Comparison of ENCODE assay signal across 18 cellular contexts in genomic region chr16:16881771-16882170, GRCh38.
DNase-seq lines count a peak whose midpoint lies in the region; ATAC-seq, FAIRE-seq and TF ChIP-seq lines count a peak whose summit lies in the region.
"Had no signal": no experiment of that assay in that cellular context is flagged by ENCODE, and none has a peak within 500 bp of the region (broad histone marks: within the 10 kb centered on the region; RNA-seq: fewer than 3 reads in every experiment).

No MANE protein-coding gene starts in this region.

- H3K9me3 ChIP-seq in K562 (replicated peaks; ENCODE audit: control insufficient read depth, insufficient read depth, low read depth, low read length) = no peaks in the 10 kb centered on the region
- no peaks in the 10 kb centered on the region for H3K9me3 ChIP-seq in neuronal stem cell (replicated peaks in 1 of 2; ENCODE audit: control insufficient read depth in 2 of 2, insufficient read depth in 1 of 2, low read depth in 1 of 2, low read length in 2 of 2)
- H3K9me3 ChIP-seq: BLaER1 had no signal

- in situ Hi-C loops in K562 (cut with MboI) = no loop called here

- H3K4me3 ChIP-seq in GM23338 = no peak overlapping the region
- H3K4me3 ChIP-seq in K562 = no peak overlapping the region
- H3K4me3 ChIP-seq in neuronal stem cell (ENCODE audit: low read length in 2 of 2) = no peak overlapping the region
- H3K4me3 ChIP-seq: BLaER1 had no signal

- H3K9ac ChIP-seq in K562 (ENCODE audit: insufficient read depth in 1 of 2, low read depth in 2 of 2, low read length in 2 of 2) (no peak overlapping the region), neuronal stem cell (ENCODE audit: low read depth, low read length, poor library complexity) (no peak overlapping the region)
- H3K9ac ChIP-seq: BLaER1 had no signal

- H2BK120ac ChIP-seq in neuronal stem cell (ENCODE audit: low read depth, low read length) = no peak overlapping the region

- H3K36me3 ChIP-seq in GM23338 (ENCODE audit: insufficient read depth) = no peaks in the 10 kb centered on the region
- H3K36me3 ChIP-seq in K562 (ENCODE audit: control insufficient read depth, insufficient read depth, low read length) = no peaks in the 10 kb centered on the region
- no peaks in the 10 kb centered on the region for H3K36me3 ChIP-seq in neuronal stem cell (replicated peaks in 1 of 2; ENCODE audit: control insufficient read depth in 2 of 2, insufficient read depth in 2 of 2, low read length in 2 of 2)
- H3K36me3 ChIP-seq: BLaER1 had no signal

- no peak overlapping the region for H2AK5ac ChIP-seq in neuronal stem cell (ENCODE audit: low read depth, low read length)

- H3K4me1 ChIP-seq in GM23338 (ENCODE audit: insufficient read depth) (peaks cover 18% of the 10 kb centered on the region), K562 (replicated peaks in 1 of 2; ENCODE audit: control insufficient read depth in 2 of 2, insufficient read depth in 2 of 2, low read length in 2 of 2) (no peaks in the 10 kb centered on the region), neuronal stem cell (ENCODE audit: control insufficient read depth in 2 of 2, insufficient read depth in 1 of 2, low read depth in 1 of 2, low read length in 2 of 2) (peaks cover 0 to 9% of the 10 kb centered on the region in 2 donors)
- H3K4me1 ChIP-seq: BLaER1 had no signal

- no peak overlapping the region for H2BK12ac ChIP-seq in neuronal stem cell (ENCODE audit: low read length)

- intact Hi-C loops in K562 (cut with micrococcal nuclease) = no loop called here

- TF ChIP-seq CTCF in GM23338 (conservative IDR thresholded peaks at IDR 0.05; ENCODE audit: low read depth in 2 of 2) (peak; percentile 51 to 56), K562 (IDR thresholded peaks at IDR 0.05 in 2 of 3, conservative IDR thresholded peaks at IDR 0.05 in 1 of 3; ENCODE audit: insufficient read depth in 2 of 3, low read depth in 1 of 3, low read length in 3 of 3) (peak in 2 of 3 experiments; percentile 39 to 59; a peak in 4 of 6 replicates), glutamatergic neuron (IDR thresholded peaks at IDR 0.05; ENCODE audit: partially characterized antibody, unreplicated experiment) (no peak)

- no peaks in the 10 kb centered on the region for H3K36me3 Mint-ChIP-seq in GM23338 (ENCODE audit: low read depth)
- no peaks in the 10 kb centered on the region for H3K36me3 Mint-ChIP-seq in glutamatergic neuron (ENCODE audit: unreplicated experiment)
- H3K36me3 Mint-ChIP-seq: CD4-positive, CD25-positive, alpha-beta regulatory T cell had no signal

- CTCF ChIA-PET in K562 (lab: Yijun Ruan, JAX; ENCODE audit: low intra/inter-chr PET ratio) = no interaction called here

- POLR2A ChIA-PET in K562 (lab: Yijun Ruan, JAX) = no interaction called here

- no peak for FAIRE-seq in K562 (lab: Jason Lieb, UNC)
- FAIRE-seq: HepG2, HTR-8/SVneo had no signal

- H3K27me3 Mint-ChIP-seq in GM23338 (ENCODE audit: insufficient read depth, low read depth, poor library complexity) = peaks cover 5% of the 10 kb centered on the region
- H3K27me3 Mint-ChIP-seq in glutamatergic neuron (ENCODE audit: unreplicated experiment) = no peaks in the 10 kb centered on the region

- H3K9me3 Mint-ChIP-seq in GM23338 = no peaks in the 10 kb centered on the region
- no peaks in the 10 kb centered on the region for H3K9me3 Mint-ChIP-seq in glutamatergic neuron (ENCODE audit: unreplicated experiment)

- no peak overlapping the region for H3K4ac ChIP-seq in neuronal stem cell (ENCODE audit: low read length)

- H4K20me1 ChIP-seq in GM23338 (replicated peaks; ENCODE audit: insufficient read depth) = no peaks in the 10 kb centered on the region
- H4K20me1 ChIP-seq in K562 (replicated peaks; ENCODE audit: control insufficient read depth, insufficient read depth, low read length) = no peaks in the 10 kb centered on the region
- H4K20me1 ChIP-seq: BLaER1 had no signal

- H3K79me1 ChIP-seq in neuronal stem cell (ENCODE audit: low read depth, low read length) = no peaks in the 10 kb centered on the region

- no peak overlapping the region for H3K14ac ChIP-seq in neuronal stem cell (ENCODE audit: low read length)

- no peak overlapping the region for H3K4me3 Mint-ChIP-seq in GM23338
- no peak overlapping the region for H3K4me3 Mint-ChIP-seq in glutamatergic neuron (ENCODE audit: unreplicated experiment)
- H3K4me3 Mint-ChIP-seq: CD4-positive, CD25-positive, alpha-beta regulatory T cell; HFFc6 had no signal

- no peak; a peak in 1 of 4 replicates for TF ChIP-seq RAD21 in K562 (CRISPR knock-in tag; conservative IDR thresholded peaks at IDR 0.05 in 1 of 2, IDR thresholded peaks at IDR 0.05 in 1 of 2)

- 18% methylated on average over 6 of the region's 6 CpGs for WGBS in K562 (ENCODE audit: insufficient coverage, low coverage, missing lambda C conversion rate)
- WGBS in neuronal stem cell (ENCODE audit: extremely low coverage in 2 of 2, insufficient read length in 2 of 2, insufficient replicate concordance in 1 of 2), 2 donors = no CpG with 5 or more reads among the region's 6 CpGs

- DNase-seq in GM23338 (ENCODE audit: low spot score) (peak; percentile 32), K562 (ENCODE audit: extremely low read depth in 1 of 4, low spot score in 3 of 4) (no peak), glutamatergic neuron (peak; percentile 26), neuronal stem cell (ENCODE audit: low spot score) (no peak), putamen (ENCODE audit: low spot score) (no peak), hippocampal formation (lab: John Stamatoyannopoulos, UW) (no peak)
- DNase-seq: 8988T; AML-193; CD4-positive, CD25-positive, alpha-beta regulatory T cell; DMS53; GF-D8; HCEC 1CT; HFFc6 had no signal

- H2BK5ac ChIP-seq in neuronal stem cell (ENCODE audit: low read length) = no peak overlapping the region

- H3K4me2 ChIP-seq in GM23338 = no peak overlapping the region
- no peak overlapping the region for H3K4me2 ChIP-seq in K562 (ENCODE audit: insufficient read depth, low read length)
- H3K4me2 ChIP-seq in neuronal stem cell (ENCODE audit: insufficient read depth, low read length, poor library complexity, severe bottlenecking) = no peak overlapping the region
- H3K4me2 ChIP-seq: BLaER1 had no signal

- no peak overlapping the region for H3K18ac ChIP-seq in neuronal stem cell (ENCODE audit: low read length)

- TF ChIP-seq POLR2A in K562 (conservative IDR thresholded peaks at IDR 0.05) = no peak

- H3K27ac Mint-ChIP-seq in GM23338 (no peak overlapping the region), glutamatergic neuron (ENCODE audit: unreplicated experiment) (no peak overlapping the region)
- H3K27ac Mint-ChIP-seq: CD4-positive, CD25-positive, alpha-beta regulatory T cell; HFFc6 had no signal

- H3K9me1 ChIP-seq in K562 (ENCODE audit: control insufficient read depth, insufficient read depth, low read length) = no peaks in the 10 kb centered on the region

- no peaks in the 10 kb centered on the region for H3F3A ChIP-seq in GM23338 (replicated peaks; ENCODE audit: low read depth)

- peak overlapping the region; percentile 24; the same call in 1 of the 2 replicates for H2AFZ ChIP-seq in GM23338
- H2AFZ ChIP-seq in K562 (ENCODE audit: low read depth, low read length) = no peak overlapping the region
- H2AFZ ChIP-seq in neuronal stem cell (ENCODE audit: low read length) = no peak overlapping the region

- H2BK15ac ChIP-seq in neuronal stem cell (ENCODE audit: low read length) = no peak overlapping the region

- ATAC-seq in GM23338 (peak; percentile 79), K562 (no peak), GM21576 (IDR thresholded peaks at IDR 0.05; ENCODE audit: unreplicated experiment) (no peak), GM21515 (IDR thresholded peaks at IDR 0.05; ENCODE audit: unreplicated experiment) (no peak)
- ATAC-seq: HepG2 had no signal

- H3K9me2 ChIP-seq in GM23338 (ENCODE audit: insufficient read depth) = no peaks in the 10 kb centered on the region

- H3K79me2 ChIP-seq in GM23338 (replicated peaks; ENCODE audit: insufficient read depth) (no peaks in the 10 kb centered on the region), K562 (ENCODE audit: control insufficient read depth, insufficient read depth, low read length) (no peaks in the 10 kb centered on the region)

- H3K27ac ChIP-seq in GM23338 (ENCODE audit: low read depth) (no peak overlapping the region), K562 (ENCODE audit: extremely low read depth, low read depth, low read length) (no peak overlapping the region), neuronal stem cell (replicated peaks; ENCODE audit: low read length) (peak overlapping the region; percentile 39)
- H3K27ac ChIP-seq: BLaER1 had no signal

- no peak overlapping the region for H4K8ac ChIP-seq in neuronal stem cell (ENCODE audit: low read depth, low read length)

- no TSS peak for BruUV-seq in K562 (replicated peaks; lab: Mats Ljungman, UMichigan)

- no peak for TF ChIP-seq EP300 in K562 (IDR thresholded peaks at IDR 0.05; ENCODE audit: low read length)

- peaks cover 26% of the 10 kb centered on the region for H3K4me1 Mint-ChIP-seq in GM23338
- H3K4me1 Mint-ChIP-seq in glutamatergic neuron (ENCODE audit: low read depth, unreplicated experiment) = no peaks in the 10 kb centered on the region
- H3K4me1 Mint-ChIP-seq: CD4-positive, CD25-positive, alpha-beta regulatory T cell had no signal

- no peaks in the 10 kb centered on the region for H3K27me3 ChIP-seq in GM23338 (ENCODE audit: insufficient read depth)
- H3K27me3 ChIP-seq in K562 (ENCODE audit: control insufficient read depth in 2 of 2, insufficient read depth in 2 of 2, low read length in 2 of 2) = no peaks in the 10 kb centered on the region
- no peaks in the 10 kb centered on the region for H3K27me3 ChIP-seq in neuronal stem cell (ENCODE audit: control insufficient read depth in 3 of 3, insufficient read depth in 3 of 3, low read depth in 1 of 3, low read length in 3 of 3)
- H3K27me3 ChIP-seq: BLaER1 had no signal

- H4K91ac ChIP-seq in neuronal stem cell (ENCODE audit: low read depth, low read length, poor library complexity) = no peak overlapping the region

- H3K23ac ChIP-seq in neuronal stem cell (ENCODE audit: low read depth, low read length, poor library complexity) = no peak overlapping the region

TF ChIP-seq in K562, 482 proteins besides CTCF, POLR2A, EP300 and RAD21 (continues in another document):
- TF ChIP-seq ZNF12 (CRISPR knock-in tag; IDR thresholded peaks at IDR 0.05) (no peak), SETDB1 (IDR thresholded peaks at IDR 0.05; ENCODE audit: low read length) (no peak), DPF2 (IDR thresholded peaks at IDR 0.05) (no peak), ETV1 (tag; conservative IDR thresholded peaks at IDR 0.05; ENCODE audit: low read depth) (no peak), ZNF780A (CRISPR knock-in tag; IDR thresholded peaks at IDR 0.05) (no peak), ZFP30 (CRISPR knock-in tag; IDR thresholded peaks at IDR 0.05; ENCODE audit: borderline replicate concordance) (no peak), TAL1 (IDR thresholded peaks at IDR 0.05) (no peak), SMAD3 (CRISPR knock-in tag; conservative IDR thresholded peaks at IDR 0.05) (no peak), ZSCAN29 (IDR thresholded peaks at IDR 0.05) (no peak)

Comparison
In these comparisons a context has a peak if more than half of its experiments do, and no peak if none do; other contexts are left out.
1. DNase-seq: peak in GM23338 (single experiment) and glutamatergic neuron (single experiment); none in K562 (0 of 4), neuronal stem cell (single experiment), putamen (single experiment) and hippocampal formation (0 of 2).